ENCODE assay signal across 23 cellular contexts in genomic region chr1:172941456-172941855, GRCh38.
DNase-seq lines count a peak whose midpoint lies in the region; ATAC-seq and TF ChIP-seq lines count a peak whose summit lies in the region.
"Had no signal": no experiment of that assay in that cellular context is flagged by ENCODE, and none has a peak within 500 bp of the region (broad histone marks: within the 10 kb centered on the region; RNA-seq: fewer than 3 reads in every experiment).

No MANE protein-coding gene starts in this region.

- no peaks in the 10 kb centered on the region for H3K9me3 ChIP-seq in SK-N-SH

- TF ChIP-seq RAD21 in SK-N-SH (IDR thresholded peaks at IDR 0.05; ENCODE audit: low read length): no peak

- DNase-seq in SK-N-SH (no peak), astrocyte of the hippocampus (ENCODE audit: low read depth, low spot score) (peak; percentile 59), medulla oblongata (ENCODE audit: extremely low spot score) (peak; percentile 38), SHP77 (lab: John Stamatoyannopoulos, UW) (no peak)
- DNase-seq: Calu3; DMS79 treated with DMSO at 0.1 percent for 48 hours; H9; Kasumi-1; NCI-H1092 treated with DMSO at 0.1 percent for 48 hours; NCI-H1436; NCI-H187 treated with DMSO at 0.1 percent for 48 hours; NCI-H2107; NCI-H446 treated with DMSO at 0.1 percent for 48 hours; NCI-H526; NCI-H82; NK-92 treated with Interleukin-12 subunit alpha and Interleukin-12 subunit beta, amount 100 ng/mL, for 24 hours; Right ventricle myocardium superior; RPMI8226 had no signal

- 43% methylated on average over 1 of the region's 1 CpG for WGBS in SK-N-SH (ENCODE audit: low lambda C conversion rate)

- no peak overlapping the region for H3K4me2 ChIP-seq in SK-N-SH

- no peaks in the 10 kb centered on the region for H3F3A ChIP-seq in SK-N-SH (replicated peaks; ENCODE audit: insufficient read depth)

- H3K36me3 ChIP-seq in SK-N-SH (replicated peaks in 1 of 2; ENCODE audit: control insufficient read depth in 1 of 2, insufficient read depth in 2 of 2, low read length in 1 of 2): no peaks in the 10 kb centered on the region

- H4K20me1 ChIP-seq in SK-N-SH (ENCODE audit: insufficient read depth): no peaks in the 10 kb centered on the region

- ATAC-seq in SK-N-SH treated with all-trans-retinoic acid at 6 μM for 48 hours: peak; percentile 42
- no peak for ATAC-seq in GM19452 (IDR thresholded peaks at IDR 0.05; ENCODE audit: unreplicated experiment)
- ATAC-seq in HG03139 (IDR thresholded peaks at IDR 0.05; ENCODE audit: unreplicated experiment): no peak

- no peak overlapping the region for H3K9ac ChIP-seq in SK-N-SH
- H3K9ac ChIP-seq: GM23248 had no signal

- H3K27me3 ChIP-seq in SK-N-SH (ENCODE audit: insufficient read depth): no peaks in the 10 kb centered on the region

- H3K9me2 ChIP-seq in SK-N-SH: no peaks in the 10 kb centered on the region

- no peak overlapping the region for H2AFZ ChIP-seq in SK-N-SH (ENCODE audit: low read depth)
- H2AFZ ChIP-seq: GM23248 had no signal

- peak overlapping the region in 1 of 2 experiments; percentile 68; a peak in 2 of 4 replicates for H3K27ac ChIP-seq in SK-N-SH (ENCODE audit: low read depth in 2 of 2, low read length in 1 of 2)
- H3K27ac ChIP-seq: 22Rv1, GM23248 had no signal

- no peak overlapping the region for H3K4me3 ChIP-seq in SK-N-SH (ENCODE audit: low read depth in 2 of 2, low read length in 1 of 2)
- H3K4me3 ChIP-seq: GM23248 had no signal

- TF ChIP-seq EP300 in SK-N-SH (IDR thresholded peaks at IDR 0.05; ENCODE audit: borderline replicate concordance in 1 of 2, low read depth in 1 of 2, low read length in 1 of 2): no peak

- POLR2A ChIA-PET in SK-N-SH (lab: Yijun Ruan, JAX): no interaction called here

- peaks cover 8 to 14% of the 10 kb centered on the region in 2 experiments; a peak in 3 of 4 replicates for H3K4me1 ChIP-seq in SK-N-SH (ENCODE audit: control insufficient read depth in 1 of 2, insufficient read depth in 2 of 2, low read depth in 1 of 2, low read length in 1 of 2)

- no peaks in the 10 kb centered on the region for H3K79me2 ChIP-seq in SK-N-SH (ENCODE audit: insufficient read depth)

- CTCF ChIA-PET in SK-N-SH (lab: Yijun Ruan, JAX): no interaction called here

- TF ChIP-seq CTCF in SK-N-SH (IDR thresholded peaks at IDR 0.05): no peak

TF ChIP-seq in SK-N-SH treated with all-trans-retinoic acid at 6 μM for 48 hours, 23 proteins besides CTCF, POLR2A, EP300 and RAD21 (continues in another document):
- TF ChIP-seq ZC3H10 (CRISPR knock-in tag; IDR thresholded peaks at IDR 0.05): no peak
- TF ChIP-seq, protein P1, sequence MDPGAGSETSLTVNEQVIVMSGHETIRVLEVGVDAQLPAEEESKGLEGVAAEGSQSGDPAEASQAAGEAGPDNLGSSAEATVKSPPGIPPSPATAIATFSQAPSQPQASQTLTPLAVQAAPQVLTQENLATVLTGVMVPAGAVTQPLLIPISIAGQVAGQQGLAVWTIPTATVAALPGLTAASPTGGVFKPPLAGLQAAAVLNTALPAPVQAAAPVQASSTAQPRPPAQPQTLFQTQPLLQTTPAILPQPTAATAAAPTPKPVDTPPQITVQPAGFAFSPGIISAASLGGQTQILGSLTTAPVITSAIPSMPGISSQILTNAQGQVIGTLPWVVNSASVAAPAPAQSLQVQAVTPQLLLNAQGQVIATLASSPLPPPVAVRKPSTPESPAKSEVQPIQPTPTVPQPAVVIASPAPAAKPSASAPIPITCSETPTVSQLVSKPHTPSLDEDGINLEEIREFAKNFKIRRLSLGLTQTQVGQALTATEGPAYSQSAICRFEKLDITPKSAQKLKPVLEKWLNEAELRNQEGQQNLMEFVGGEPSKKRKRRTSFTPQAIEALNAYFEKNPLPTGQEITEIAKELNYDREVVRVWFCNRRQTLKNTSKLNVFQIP (CRISPR knock-in tag; IDR thresholded peaks at IDR 0.05; ENCODE audit: borderline replicate concordance, low read depth): no peak
- TF ChIP-seq OSR1 (CRISPR knock-in tag; IDR thresholded peaks at IDR 0.05): no peak
- TF ChIP-seq ZFP3 (CRISPR knock-in tag; IDR thresholded peaks at IDR 0.05): no peak
- no peak for TF ChIP-seq CSRNP3 (CRISPR knock-in tag; IDR thresholded peaks at IDR 0.05)
- TF ChIP-seq BACH2 (CRISPR knock-in tag; IDR thresholded peaks at IDR 0.05; ENCODE audit: borderline replicate concordance): no peak
- no peak for TF ChIP-seq ZNF8 (CRISPR knock-in tag; IDR thresholded peaks at IDR 0.05)
- no peak for TF ChIP-seq PATZ1 (CRISPR knock-in tag; IDR thresholded peaks at IDR 0.05; ENCODE audit: borderline replicate concordance)

TF ChIP-seq in SK-N-SH, 30 proteins besides CTCF, POLR2A, EP300 and RAD21:
- TF ChIP-seq GATA2 (CRISPR knock-in tag; IDR thresholded peaks at IDR 0.05): no peak
- TF ChIP-seq REST (IDR thresholded peaks at IDR 0.05; ENCODE audit: low read depth, low read length): no peak
- TF ChIP-seq, protein P2, sequence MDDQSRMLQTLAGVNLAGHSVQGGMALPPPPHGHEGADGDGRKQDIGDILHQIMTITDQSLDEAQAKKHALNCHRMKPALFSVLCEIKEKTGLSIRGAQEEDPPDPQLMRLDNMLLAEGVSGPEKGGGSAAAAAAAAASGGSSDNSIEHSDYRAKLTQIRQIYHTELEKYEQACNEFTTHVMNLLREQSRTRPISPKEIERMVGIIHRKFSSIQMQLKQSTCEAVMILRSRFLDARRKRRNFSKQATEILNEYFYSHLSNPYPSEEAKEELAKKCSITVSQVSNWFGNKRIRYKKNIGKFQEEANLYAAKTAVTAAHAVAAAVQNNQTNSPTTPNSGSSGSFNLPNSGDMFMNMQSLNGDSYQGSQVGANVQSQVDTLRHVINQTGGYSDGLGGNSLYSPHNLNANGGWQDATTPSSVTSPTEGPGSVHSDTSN (IDR thresholded peaks at IDR 0.05): no peak
- TF ChIP-seq TAF1 (IDR thresholded peaks at IDR 0.05; ENCODE audit: borderline replicate concordance, low read depth, low read length): no peak

Comparison
In these comparisons a context has a peak if more than half of its experiments do, and no peak if none do; other contexts are left out.
1. DNase-seq: peak in astrocyte of the hippocampus (single experiment) and medulla oblongata (single experiment); none in SK-N-SH (single experiment) and SHP77 (0 of 2).